In genomic region chr22:24067587-24068376, GRCh38 we compare ENCODE assay signal across 16 cellular contexts. TPM values are rescaled to one million over a fixed set of nuclear protein-coding genes. Genes with fewer than 3 reads are reported as not detected.
DNase-seq lines count a peak whose midpoint lies in the region; ATAC-seq and TF ChIP-seq lines count a peak whose summit lies in the region.
"Had no signal": no experiment of that assay in that cellular context is flagged by ENCODE, and none has a peak within 500 bp of the region (broad histone marks: within the 10 kb centered on the region; RNA-seq: fewer than 3 reads in every experiment).

No MANE protein-coding gene starts in this region.

- no peaks in the 10 kb centered on the region for H3K4me1 ChIP-seq in left lung

- intact Hi-C loops in dendritic cell treated with granulocyte-macrophage colony-stimulating factor and Interleukin-4, amounts not matched to agents 40 ng/mL and 50 ng/mL, for 4 days (cut with micrococcal nuclease): no loop called here
- intact Hi-C loops in left lung (cut with DNase I): no loop called here

- peak overlapping the region; percentile 9 for H3K27ac Mint-ChIP-seq in activated CD8-positive, alpha-beta memory T cell treated with anti-CD3 and anti-CD28 coated beads, Interleukin-2, amount 10 ng/mL, durations not matched to agents 7 days and 5 days
- H3K27ac Mint-ChIP-seq in dendritic cell treated with granulocyte-macrophage colony-stimulating factor and Interleukin-4, amounts not matched to agents 40 ng/mL and 50 ng/mL, for 4 days: peak overlapping the region; percentile 2
- peak overlapping the region; percentile 43 for H3K27ac Mint-ChIP-seq in stimulated activated memory B cell treated with anti-CD40 and anti-IgM and Interleukin-4, amounts not matched to agents 10 μg/mL and 1 μg/mL and 100 μg/mL, for 72 hours

- CTCF ChIA-PET in activated CD8-positive, alpha-beta memory T cell treated with anti-CD3 and anti-CD28 coated beads, Interleukin-2, amount 10 ng/mL, durations not matched to agents 7 days and 5 days (lab: Charles Lee): no interaction called here

- peaks cover 53% of the 10 kb centered on the region for H3K36me3 Mint-ChIP-seq in activated CD8-positive, alpha-beta memory T cell treated with anti-CD3 and anti-CD28 coated beads, Interleukin-2, amount 10 ng/mL, durations not matched to agents 7 days and 5 days
- peaks cover 95% of the 10 kb centered on the region for H3K36me3 Mint-ChIP-seq in dendritic cell treated with granulocyte-macrophage colony-stimulating factor and Interleukin-4, amounts not matched to agents 40 ng/mL and 50 ng/mL, for 4 days (ENCODE audit: low read depth)
- peaks cover 59% of the 10 kb centered on the region for H3K36me3 Mint-ChIP-seq in stimulated activated memory B cell treated with anti-CD40 and anti-IgM and Interleukin-4, amounts not matched to agents 10 μg/mL and 1 μg/mL and 100 μg/mL, for 72 hours

- H3K36me3 ChIP-seq in left lung: peaks cover 0 to 87% of the 10 kb centered on the region in 2 donors

- H3K27me3 Mint-ChIP-seq in activated CD8-positive, alpha-beta memory T cell treated with anti-CD3 and anti-CD28 coated beads, Interleukin-2, amount 10 ng/mL, durations not matched to agents 7 days and 5 days: no peaks in the 10 kb centered on the region
- H3K27me3 Mint-ChIP-seq in dendritic cell treated with granulocyte-macrophage colony-stimulating factor and Interleukin-4, amounts not matched to agents 40 ng/mL and 50 ng/mL, for 4 days: no peaks in the 10 kb centered on the region
- no peaks in the 10 kb centered on the region for H3K27me3 Mint-ChIP-seq in stimulated activated memory B cell treated with anti-CD40 and anti-IgM and Interleukin-4, amounts not matched to agents 10 μg/mL and 1 μg/mL and 100 μg/mL, for 72 hours
- H3K27me3 Mint-ChIP-seq: activated B cell treated with CpG ODN at 0.5 μM for 24 hours had no signal

- no peak for DNase-seq in activated CD8-positive, alpha-beta memory T cell treated with anti-CD3 and anti-CD28 coated beads, Interleukin-2, amount 10 ng/mL, durations not matched to agents 7 days and 5 days
- no peak for DNase-seq in activated CD8-positive, alpha-beta memory T cell treated with anti-CD3 and anti-CD28 coated beads for 24 hours
- DNase-seq in NCI-H2196 treated with DMSO at 0.1 percent for 48 hours (lab: John Stamatoyannopoulos, UW; ENCODE audit: unreplicated experiment) (peak; percentile 20), left lung (no peak)
- DNase-seq: activated B cell treated with CpG ODN at 0.5 μM for 24 hours; activated naive CD4-positive, alpha-beta T cell; cortex of kidney; foreskin fibroblast; GF-D8; stimulated activated CD4-positive, alpha-beta T cell treated with anti-CD3 and anti-CD28 coated beads, Interleukin-4, amount 100 ng/mL, for 4 hours had no signal

- no peak overlapping the region for H3K4me3 Mint-ChIP-seq in activated CD8-positive, alpha-beta memory T cell treated with anti-CD3 and anti-CD28 coated beads, Interleukin-2, amount 10 ng/mL, durations not matched to agents 7 days and 5 days
- no peak overlapping the region for H3K4me3 Mint-ChIP-seq in dendritic cell treated with granulocyte-macrophage colony-stimulating factor and Interleukin-4, amounts not matched to agents 40 ng/mL and 50 ng/mL, for 4 days
- no peak overlapping the region for H3K4me3 Mint-ChIP-seq in stimulated activated memory B cell treated with anti-CD40 and anti-IgM and Interleukin-4, amounts not matched to agents 10 μg/mL and 1 μg/mL and 100 μg/mL, for 72 hours
- H3K4me3 Mint-ChIP-seq: activated B cell treated with CpG ODN at 0.5 μM for 24 hours had no signal

- no peak overlapping the region for H3K27ac ChIP-seq in left lung
- H3K27ac ChIP-seq: suprapubic skin had no signal

- no peaks in the 10 kb centered on the region for H3K9me3 Mint-ChIP-seq in activated CD8-positive, alpha-beta memory T cell treated with anti-CD3 and anti-CD28 coated beads, Interleukin-2, amount 10 ng/mL, durations not matched to agents 7 days and 5 days (ENCODE audit: low read depth)
- H3K9me3 Mint-ChIP-seq in dendritic cell treated with granulocyte-macrophage colony-stimulating factor and Interleukin-4, amounts not matched to agents 40 ng/mL and 50 ng/mL, for 4 days: no peaks in the 10 kb centered on the region
- H3K9me3 Mint-ChIP-seq in stimulated activated memory B cell treated with anti-CD40 and anti-IgM and Interleukin-4, amounts not matched to agents 10 μg/mL and 1 μg/mL and 100 μg/mL, for 72 hours: no peaks in the 10 kb centered on the region
- H3K9me3 Mint-ChIP-seq: activated B cell treated with CpG ODN at 0.5 μM for 24 hours had no signal

- no peak for ATAC-seq in activated CD8-positive, alpha-beta memory T cell treated with anti-CD3 and anti-CD28 coated beads, Interleukin-2, amount 10 ng/mL, durations not matched to agents 7 days and 5 days
- peak; percentile 22 for ATAC-seq in stimulated activated memory B cell treated with anti-CD40 and anti-IgM and Interleukin-4, amounts not matched to agents 10 μg/mL and 1 μg/mL and 100 μg/mL, for 72 hours
- no peak for ATAC-seq in left lung
- no peak for ATAC-seq in GM18873 (IDR thresholded peaks at IDR 0.05; ENCODE audit: low FRiP score, unreplicated experiment)
- no peak for ATAC-seq in HG03439 (IDR thresholded peaks at IDR 0.05; ENCODE audit: unreplicated experiment)
- ATAC-seq: Right ventricle myocardium inferior had no signal

- H3K27me3 ChIP-seq in left lung: no peaks in the 10 kb centered on the region
- H3K27me3 ChIP-seq: suprapubic skin had no signal

- no peak for TF ChIP-seq CTCF in left lung (IDR thresholded peaks at IDR 0.05)

- no peak overlapping the region for H3K4me3 ChIP-seq in left lung
- H3K4me3 ChIP-seq: suprapubic skin had no signal

- no peaks in the 10 kb centered on the region for H3K9me3 ChIP-seq in left lung
- H3K9me3 ChIP-seq: suprapubic skin had no signal

- H3K4me1 Mint-ChIP-seq in activated CD8-positive, alpha-beta memory T cell treated with anti-CD3 and anti-CD28 coated beads, Interleukin-2, amount 10 ng/mL, durations not matched to agents 7 days and 5 days: peaks cover 12% of the 10 kb centered on the region
- H3K4me1 Mint-ChIP-seq in dendritic cell treated with granulocyte-macrophage colony-stimulating factor and Interleukin-4, amounts not matched to agents 40 ng/mL and 50 ng/mL, for 4 days (ENCODE audit: low read depth): peaks cover 6% of the 10 kb centered on the region
- peaks cover 62% of the 10 kb centered on the region for H3K4me1 Mint-ChIP-seq in stimulated activated memory B cell treated with anti-CD40 and anti-IgM and Interleukin-4, amounts not matched to agents 10 μg/mL and 1 μg/mL and 100 μg/mL, for 72 hours

RNA-seq across cellular contexts. Expression of gene CABIN1, which starts 56.7 kb away (rescaled TPM):
- total RNA-seq in activated CD8-positive, alpha-beta memory T cell treated with anti-CD3 and anti-CD28 coated beads, Interleukin-2, amount 10 ng/mL, durations not matched to agents 7 days and 5 days: 100 to 1,000 TPM in 1 of 2 experiments, 10 to 100 TPM in 1; 92.4 to 143 TPM
- total RNA-seq in left lung: 100 to 1,000 TPM in 1 of 2 donors, 10 to 100 TPM in 1; 76.9 to 125 TPM
